ENCODE assay signal across 11 cellular contexts in genomic region chr1:185603158-185603557, GRCh38.
DNase-seq lines count a peak whose midpoint lies in the region; ATAC-seq, FAIRE-seq and TF ChIP-seq lines count a peak whose summit lies in the region.
"Had no signal": no experiment of that assay in that cellular context is flagged by ENCODE, and none has a peak within 500 bp of the region (broad histone marks: within the 10 kb centered on the region; RNA-seq: fewer than 3 reads in every experiment).

No MANE protein-coding gene starts in this region.

- H3K4me3 ChIP-seq in GM12878 (no peak overlapping the region), psoas muscle (no peak overlapping the region)

- no peaks in the 10 kb centered on the region for H4K20me1 ChIP-seq in GM12878 (ENCODE audit: control insufficient read depth, insufficient read depth)

- no peak for TF ChIP-seq POLR2A in GM12878 (IDR thresholded peaks at IDR 0.05; ENCODE audit: low read depth, low read length)

- ATAC-seq in GM18861 (IDR thresholded peaks at IDR 0.05; ENCODE audit: unreplicated experiment), result peak; percentile 66
- ATAC-seq in GM21528 (IDR thresholded peaks at IDR 0.05; ENCODE audit: low FRiP score, unreplicated experiment), result peak; percentile 63
- ATAC-seq in HG03139 (IDR thresholded peaks at IDR 0.05; ENCODE audit: unreplicated experiment), result peak; percentile 51
- peak; percentile 41 for ATAC-seq in GM12878
- no peak for ATAC-seq in psoas muscle
- ATAC-seq: left ventricle myocardium superior had no signal

- H3K9ac ChIP-seq in GM12878 (ENCODE audit: control insufficient read depth, insufficient read depth, low read length), result no peak overlapping the region
- H3K9ac ChIP-seq: parathyroid adenoma had no signal

- CTCF ChIA-PET in GM12878 (lab: Yijun Ruan, JAX), result interaction anchor here (1.9 to 2.3 kb wide), 2 partner anchors 11 to 78 kb away, joined by 7 read pairs; no protein-coding TSS in a partner anchor

- BruUV-seq in GM12878 (replicated peaks; lab: Mats Ljungman, UMichigan), result no TSS peak

- H2AFZ ChIP-seq in GM12878 (ENCODE audit: control insufficient read depth, low read depth, low read length), result no peak overlapping the region
- H2AFZ ChIP-seq: parathyroid adenoma had no signal

- FAIRE-seq in GM12878 (lab: Jason Lieb, UNC), result no peak
- FAIRE-seq: TTC549 had no signal

- H3K27me3 ChIP-seq in GM12878 (replicated peaks in 1 of 2; ENCODE audit: control insufficient read depth in 2 of 2, insufficient read depth in 2 of 2, low read length in 1 of 2), result no peaks in the 10 kb centered on the region
- H3K27me3 ChIP-seq in psoas muscle (ENCODE audit: insufficient read depth in 3 of 3, low read length in 2 of 3), result no peaks in the 10 kb centered on the region

- SMC1A ChIA-PET in GM12878 (lab: Charles Lee; ENCODE audit: uncharacterized antibody, unreplicated experiment), result interaction anchor here (0.6 kb wide), 1 partner anchor 433 kb away, joined by 3 read pairs; no protein-coding TSS in a partner anchor

- no peak for TF ChIP-seq RAD21 in GM12878 (IDR thresholded peaks at IDR 0.05; ENCODE audit: insufficient read depth, low read depth, low read length)

- intact Hi-C loops in GM12878 (cut with micrococcal nuclease; ENCODE audit: unreplicated experiment), result no loop called here
- intact Hi-C loops in psoas muscle (cut with DNase I), result no loop called here

- no peaks in the 10 kb centered on the region for H3K36me3 ChIP-seq in GM12878 (ENCODE audit: control insufficient read depth in 2 of 2, insufficient read depth in 2 of 2, low read length in 1 of 2)
- H3K36me3 ChIP-seq in psoas muscle (ENCODE audit: insufficient read depth in 1 of 2, low read depth in 1 of 2), result no peaks in the 10 kb centered on the region

- no peaks in the 10 kb centered on the region; the same call in 2 of the 3 replicates for H3K9me3 ChIP-seq in GM12878 (replicated peaks; ENCODE audit: control insufficient read depth, insufficient read depth, low read length)
- H3K9me3 ChIP-seq in psoas muscle, result no peaks in the 10 kb centered on the region

- no peaks in the 10 kb centered on the region for H3K79me2 ChIP-seq in GM12878 (ENCODE audit: control insufficient read depth, insufficient read depth, low read length)
- H3K79me2 ChIP-seq: parathyroid adenoma had no signal

- no peak overlapping the region for H3K4me2 ChIP-seq in GM12878 (ENCODE audit: control insufficient read depth, insufficient read depth)

- TF ChIP-seq EP300 in GM12878 (IDR thresholded peaks at IDR 0.05; ENCODE audit: borderline replicate concordance in 1 of 2, control insufficient read depth in 1 of 2, low read depth in 2 of 2, low read length in 2 of 2), result no peak

- 26% methylated on average over 4 of the region's 4 CpGs for WGBS in GM12878 (ENCODE audit: insufficient coverage, insufficient replicate concordance, low lambda C conversion rate, missing lambda C conversion rate)
- WGBS in psoas muscle, 3 donors, result 94 to 98% (median 95%) methylated on average over 4 of the region's 4 CpGs

- POLR2A ChIA-PET in GM12878 (lab: Charles Lee), result no interaction called here

- peak; percentile 13 for DNase-seq in GM12878 (ENCODE audit: low read depth, low spot score)
- no peak for DNase-seq in nucleus accumbens (lab: John Stamatoyannopoulos, UW)
- DNase-seq in psoas muscle, result no peak
- no peak for DNase-seq in UCSD-AML1 (lab: John Stamatoyannopoulos, UW; ENCODE audit: unreplicated experiment)
- no peak for DNase-seq in stimulated activated CD4-positive, alpha-beta T cell treated with anti-CD3 and anti-CD28 coated beads, Interleukin-2, amount 100 ng/mL, for 24 hours
- DNase-seq: left ventricle myocardium superior had no signal

- no peak overlapping the region for H3K27ac ChIP-seq in GM12878 (ENCODE audit: control insufficient read depth, insufficient read depth)
- no peak overlapping the region for H3K27ac ChIP-seq in psoas muscle
- H3K27ac ChIP-seq: parathyroid adenoma had no signal

- H3K4me1 ChIP-seq in GM12878 (ENCODE audit: control insufficient read depth, insufficient read depth, low read length) (no peaks in the 10 kb centered on the region), psoas muscle (no peaks in the 10 kb centered on the region)
- H3K4me1 ChIP-seq: parathyroid adenoma had no signal

- RAD21 ChIA-PET in GM12878 (lab: Charles Lee; ENCODE audit: unreplicated experiment), result no interaction called here

- TF ChIP-seq CTCF in GM12878 (IDR thresholded peaks at IDR 0.05 in 2 of 3, conservative IDR thresholded peaks at IDR 0.05 in 1 of 3; ENCODE audit: control insufficient read depth in 2 of 3, extremely low read depth in 1 of 3, insufficient read depth in 1 of 3, low read depth in 3 of 3, low read length in 3 of 3) (no peak), psoas muscle (IDR thresholded peaks at IDR 0.05) (no peak)

- in situ Hi-C loops in GM12878 (cut with MboI), result no loop called here

TF ChIP-seq in GM12878, 131 proteins besides CTCF, POLR2A, EP300 and RAD21:
- TF ChIP-seq EZH2 (IDR thresholded peaks at IDR 0.05; ENCODE audit: borderline replicate concordance, control insufficient read depth, low read depth, low read length) (no peak), MYB (IDR thresholded peaks at IDR 0.05; ENCODE audit: borderline replicate concordance, low read depth, low read length) (no peak), HDAC6 (IDR thresholded peaks at IDR 0.05; ENCODE audit: unreplicated experiment) (no peak), PML (IDR thresholded peaks at IDR 0.05; ENCODE audit: low read length) (no peak), REST (IDR thresholded peaks at IDR 0.05; ENCODE audit: low read depth, low read length) (no peak), IKZF2 (IDR thresholded peaks at IDR 0.05) (no peak), CBX5 (IDR thresholded peaks at IDR 0.05; ENCODE audit: low read depth) (no peak), SUZ12 (IDR thresholded peaks at IDR 0.05; ENCODE audit: unreplicated experiment) (no peak), ATF2 (IDR thresholded peaks at IDR 0.05; ENCODE audit: low read length) (no peak)

Comparison
In these comparisons a context has a peak if more than half of its experiments do, and no peak if none do; other contexts are left out.
1. ATAC-seq: peak in GM18861 (single experiment), GM21528 (single experiment), HG03139 (single experiment) and GM12878 (single experiment); none in psoas muscle (0 of 4).